Comparison of ENCODE assay signal across 12 cellular contexts in the genomic region with DNA sequence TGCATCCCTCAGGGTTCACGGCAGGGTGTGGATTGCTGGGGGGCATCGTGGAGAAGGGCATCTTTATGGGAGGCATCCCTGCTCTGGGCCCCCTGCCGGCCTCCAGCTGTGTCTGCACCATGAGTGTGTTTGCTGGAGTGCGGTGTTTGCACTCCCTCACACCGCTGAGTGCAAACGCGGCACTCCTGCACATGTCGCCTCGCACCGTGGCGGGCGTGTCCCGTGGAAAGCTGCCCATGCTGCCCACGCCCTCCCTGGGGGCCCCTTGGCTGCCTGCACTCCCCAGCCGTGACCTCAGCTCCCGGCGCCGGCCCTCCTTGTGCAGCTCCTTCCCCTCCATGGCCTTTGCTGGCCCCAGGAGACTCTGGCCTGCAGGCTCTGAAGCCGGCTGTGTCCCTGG.
A peak's percentile ranks its signal among the peaks of the same experiment; 100 is the strongest.
DNase-seq lines count a peak whose midpoint lies in the region; ATAC-seq and TF ChIP-seq lines count a peak whose summit lies in the region.
"Had no signal": no experiment of that assay in that cellular context is flagged by ENCODE, and none has a peak within 500 bp of the region (broad histone marks: within the 10 kb centered on the region; RNA-seq: fewer than 3 reads in every experiment).

No MANE protein-coding gene starts in this region.

- H3K36me3 ChIP-seq in SK-N-MC (ENCODE audit: insufficient read depth, low read length) (peaks cover 15% of the 10 kb centered on the region), right atrium auricular region (peaks cover 15% of the 10 kb centered on the region), tibial nerve (peaks cover 0 to 51% (median 0%) of the 10 kb centered on the region in 3 donors)

- H3K9ac ChIP-seq in SK-N-MC (ENCODE audit: insufficient read length) = peak overlapping the region; percentile 40

- peaks cover 31% of the 10 kb centered on the region for H3K36me3 Mint-ChIP-seq in activated T-helper 17 cell treated with anti-CD3 and anti-CD28 coated beads, Interleukin-2, amount 50 U/mL, for 72 hours (ENCODE audit: low read depth)

- TF ChIP-seq EP300 in tibial nerve (IDR thresholded peaks at IDR 0.05) = no peak

- no peak overlapping the region for H3K4me3 Mint-ChIP-seq in activated T-helper 17 cell treated with anti-CD3 and anti-CD28 coated beads, Interleukin-2, amount 50 U/mL, for 72 hours
- H3K4me3 Mint-ChIP-seq: immature natural killer cell had no signal

- H3K9me3 ChIP-seq in SK-N-MC (ENCODE audit: low read depth, low read length) = no peaks in the 10 kb centered on the region
- H3K9me3 ChIP-seq in right atrium auricular region = no peaks in the 10 kb centered on the region
- no peaks in the 10 kb centered on the region for H3K9me3 ChIP-seq in tibial nerve

- TF ChIP-seq CTCF in right atrium auricular region (IDR thresholded peaks at IDR 0.05) (peak; percentile 12 to 30), tibial nerve (IDR thresholded peaks at IDR 0.05) (peak; percentile 15 to 47 (median 41))

- H3K4me3 ChIP-seq in SK-N-MC (peak overlapping the region; percentile 33), right atrium auricular region (no peak overlapping the region), tibial nerve (no peak overlapping the region)

- no peak overlapping the region for H3K27ac Mint-ChIP-seq in activated T-helper 17 cell treated with anti-CD3 and anti-CD28 coated beads, Interleukin-2, amount 50 U/mL, for 72 hours

- H3K9me3 Mint-ChIP-seq in activated T-helper 17 cell treated with anti-CD3 and anti-CD28 coated beads, Interleukin-2, amount 50 U/mL, for 72 hours = no peaks in the 10 kb centered on the region
- H3K9me3 Mint-ChIP-seq: immature natural killer cell had no signal

- WGBS in tibial nerve, 2 donors = 37 to 38% methylated on average over 16 to 17 of the region's 19 CpGs

- H3K4me1 ChIP-seq in right atrium auricular region (peaks cover 0 to 8% of the 10 kb centered on the region in 2 donors), tibial nerve (peaks cover 0 to 16% (median 0%) of the 10 kb centered on the region in 4 donors)

- TF ChIP-seq POLR2A in tibial nerve (IDR thresholded peaks at IDR 0.05) = no peak

- H3K27me3 ChIP-seq in right atrium auricular region (no peaks in the 10 kb centered on the region), tibial nerve (no peaks in the 10 kb centered on the region)

- H3K27ac ChIP-seq in SK-N-MC = peak overlapping the region; percentile 33; the same call in 1 of the 2 replicates
- no peak overlapping the region for H3K27ac ChIP-seq in right atrium auricular region
- peak overlapping the region in 1 of 4 donors; percentile 37 for H3K27ac ChIP-seq in tibial nerve

- ATAC-seq in activated T-helper 17 cell treated with anti-CD3 and anti-CD28 coated beads, Interleukin-2, amount 50 U/mL, for 72 hours (replicated peaks) = no peak
- ATAC-seq in stimulated activated naive CD8-positive, alpha-beta T cell treated with anti-CD3 and anti-CD28 coated beads, Interleukin-15, Interleukin-2, amounts not matched to agents 100 U/mL and 50 U/mL, for 24 hours = no peak

- H3K27me3 Mint-ChIP-seq in activated T-helper 17 cell treated with anti-CD3 and anti-CD28 coated beads, Interleukin-2, amount 50 U/mL, for 72 hours = no peaks in the 10 kb centered on the region

- no peaks in the 10 kb centered on the region for H3K4me1 Mint-ChIP-seq in activated T-helper 17 cell treated with anti-CD3 and anti-CD28 coated beads, Interleukin-2, amount 50 U/mL, for 72 hours

- DNase-seq in DMS53 (lab: John Stamatoyannopoulos, UW) (peak; percentile 23), DMS53 treated with DMSO at 0.1 percent for 48 hours (lab: John Stamatoyannopoulos, UW; ENCODE audit: unreplicated experiment) (no peak), SK-N-MC (ENCODE audit: low read depth, low spot score) (no peak), right atrium auricular region (ENCODE audit: low spot score) (no peak), tibial nerve (ENCODE audit: low spot score in 2 of 2) (no peak)
- no peak for DNase-seq in stimulated activated naive CD8-positive, alpha-beta T cell treated with anti-CD3 and anti-CD28 coated beads, Interleukin-15, Interleukin-2, amounts not matched to agents 100 U/mL and 50 U/mL, for 24 hours
- DNase-seq in stimulated activated CD4-positive, alpha-beta T cell treated with anti-CD3 and anti-CD28 coated beads, Interleukin-2, amount 100 ng/mL, for 48 hours = no peak
- DNase-seq: activated naive CD4-positive, alpha-beta T cell treated with Interleukin-2 at 50 U/mL for 16 hours; immature natural killer cell; NCI-H1048; posterior cingulate gyrus had no signal
